ENCODE assay signal across 23 cellular contexts in genomic region chr1:154579382-154579781, GRCh38. TPM values are rescaled to one million over a fixed set of nuclear protein-coding genes. Genes with fewer than 3 reads are reported as not detected.
"Had no signal": no experiment of that assay in that cellular context is flagged by ENCODE, and none has a peak within 500 bp of the region (broad histone marks: within the 10 kb centered on the region; RNA-seq: fewer than 3 reads in every experiment).

No MANE protein-coding gene starts in this region.

- H3K27me3 ChIP-seq: cardiac muscle cell, foreskin keratinocyte, sigmoid colon, upper lobe of right lung had no signal

- H3K27me3 Mint-ChIP-seq: activated B cell treated with CpG ODN at 0.5 μM for 24 hours; natural killer cell treated with Interleukin-12 subunit alpha and Interleukin-12 subunit beta and Interleukin-15 and Interleukin-18, amount 100 ng/mL, for 72 hours had no signal

- H3K27ac ChIP-seq: cardiac muscle cell, epithelial cell of prostate, foreskin keratinocyte, lower lobe of right lung, sigmoid colon, thoracic aorta, upper lobe of right lung had no signal

- H3K9me3 ChIP-seq: lower lobe of right lung, sigmoid colon, thoracic aorta, upper lobe of right lung had no signal

- H3K4me3 ChIP-seq: cardiac muscle cell, lower lobe of right lung, sigmoid colon, thoracic aorta, upper lobe of right lung had no signal

- H3K4me1 ChIP-seq: foreskin keratinocyte had no signal

- H3K27ac Mint-ChIP-seq: activated B cell treated with CpG ODN at 0.5 μM for 24 hours; activated naive CD4-positive, alpha-beta T cell treated with anti-CD3 and anti-CD28 coated beads, Interleukin-2, amount 10 ng/mL, durations not matched to agents 7 days and 5 days; stimulated activated memory B cell treated with anti-CD40 and anti-IgM and Interleukin-4, amounts not matched to agents 10 μg/mL and 1 μg/mL and 100 μg/mL, for 72 hours; T-helper 2 cell treated with Interferon-gamma antibody and Interleukin-4, amounts not matched to agents 5 μg/mL and 100 μg/mL, for 36 hours had no signal

- H3K4me3 Mint-ChIP-seq: activated B cell treated with CpG ODN at 0.5 μM for 24 hours; activated naive CD4-positive, alpha-beta T cell treated with anti-CD3 and anti-CD28 coated beads, Interleukin-2, amount 10 ng/mL, durations not matched to agents 7 days and 5 days; activated T-cell treated with anti-CD3 and anti-CD28 coated beads, Interleukin-2, amount 50 U/mL, for 4 hours; natural killer cell treated with Interleukin-12 subunit alpha and Interleukin-12 subunit beta and Interleukin-15 and Interleukin-18, amount 100 ng/mL, for 72 hours; stimulated activated memory B cell treated with anti-CD40 and anti-IgM and Interleukin-4, amounts not matched to agents 10 μg/mL and 1 μg/mL and 100 μg/mL, for 72 hours; T-helper 2 cell treated with Interferon-gamma antibody and Interleukin-4, amounts not matched to agents 5 μg/mL and 100 μg/mL, for 36 hours had no signal

- H3K4me1 Mint-ChIP-seq: activated naive CD4-positive, alpha-beta T cell treated with anti-CD3 and anti-CD28 coated beads, Interleukin-2, amount 10 ng/mL, durations not matched to agents 7 days and 5 days had no signal

- H3K9me3 Mint-ChIP-seq: activated B cell treated with CpG ODN at 0.5 μM for 24 hours; activated naive CD4-positive, alpha-beta T cell treated with anti-CD3 and anti-CD28 coated beads, Interleukin-2, amount 10 ng/mL, durations not matched to agents 7 days and 5 days; activated T-cell treated with anti-CD3 and anti-CD28 coated beads, Interleukin-2, amount 50 U/mL, for 4 hours; natural killer cell treated with Interleukin-12 subunit alpha and Interleukin-12 subunit beta and Interleukin-15 and Interleukin-18, amount 100 ng/mL, for 72 hours; stimulated activated memory B cell treated with anti-CD40 and anti-IgM and Interleukin-4, amounts not matched to agents 10 μg/mL and 1 μg/mL and 100 μg/mL, for 72 hours; T-helper 2 cell treated with Interferon-gamma antibody and Interleukin-4, amounts not matched to agents 5 μg/mL and 100 μg/mL, for 36 hours had no signal

- DNase-seq: activated B cell treated with CpG ODN at 0.5 μM for 24 hours; activated CD4-positive, alpha-beta T cell treated with anti-CD3 and anti-CD28 coated beads for 48 hours; activated CD8-positive, alpha-beta memory T cell treated with anti-CD3 and anti-CD28 coated beads, Interleukin-2, amount 50 U/mL, for 4 hours; activated effector memory CD4-positive, alpha-beta T cell treated with Interleukin-2 at 50 U/mL for 16 hours; activated naive CD4-positive, alpha-beta T cell treated with anti-CD3 and anti-CD28 coated beads, Interleukin-2, amount 10 ng/mL, durations not matched to agents 7 days and 5 days; activated T-cell treated with anti-CD3 and anti-CD28 coated beads, Interleukin-2, amount 50 U/mL, for 4 hours; dermis blood vessel endothelial cell; effector memory CD4-positive, alpha-beta T cell; foreskin keratinocyte; hippocampal formation; left colon; lower lobe of right lung; nucleus accumbens; sigmoid colon; stimulated activated CD4-positive, alpha-beta T cell treated with anti-CD3 and anti-CD28 coated beads, Interleukin-4, amount 100 ng/mL, for 24 hours; upper lobe of right lung had no signal

RNA-seq across cellular contexts. Expression of gene CHRNB2, which starts 11.8 kb away (rescaled TPM):
- total RNA-seq: activated B cell treated with CpG ODN at 0.5 μM for 24 hours; fibroblast of lung; lower lobe of right lung; natural killer cell treated with Interleukin-12 subunit alpha and Interleukin-12 subunit beta and Interleukin-15 and Interleukin-18, amount 100 ng/mL, for 72 hours; thoracic aorta; upper lobe of right lung had no signal
- polyA plus RNA-seq: cardiac muscle cell had no signal
